In the genomic region with DNA sequence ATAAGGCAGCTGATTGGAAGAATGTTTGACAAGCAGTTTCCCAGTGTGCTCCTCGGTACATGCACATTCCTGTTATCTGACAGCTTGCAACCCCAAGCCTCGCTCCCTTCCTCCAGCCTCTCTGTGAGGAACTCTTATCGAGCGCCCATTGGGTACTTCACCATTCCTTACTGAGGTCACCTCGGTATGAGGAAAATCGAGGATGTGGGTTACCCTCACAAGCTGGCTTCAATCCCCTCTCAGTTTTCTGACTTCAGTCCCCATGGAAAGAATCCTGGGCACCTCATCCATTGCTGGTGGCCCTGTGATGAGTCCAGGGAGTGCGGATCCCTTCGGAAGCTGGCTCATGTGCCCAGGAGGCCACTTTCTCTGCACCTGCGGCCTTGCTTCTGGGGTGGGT, we compare ENCODE assay signal across 19 cellular contexts. TPM values are rescaled to one million over a fixed set of nuclear protein-coding genes. Genes with fewer than 3 reads are reported as not detected.
A peak's percentile ranks its signal among the peaks of the same experiment; 100 is the strongest.
DNase-seq lines count a peak whose midpoint lies in the region; ATAC-seq and TF ChIP-seq lines count a peak whose summit lies in the region.
"Had no signal": no experiment of that assay in that cellular context is flagged by ENCODE, and none has a peak within 500 bp of the region (broad histone marks: within the 10 kb centered on the region; RNA-seq: fewer than 3 reads in every experiment).

No MANE protein-coding gene starts in this region.

- RAD21 ChIA-PET in HCT116 (lab: Charles Lee; ENCODE audit: low non-redundant PET in 1 of 2, low total read pairs in 2 of 2, uncharacterized antibody in 2 of 2, unreplicated experiment in 2 of 2) = no interaction called here

- H4K20me1 ChIP-seq in HCT116 (ENCODE audit: insufficient read depth) = no peaks in the 10 kb centered on the region

- H4K91ac ChIP-seq in trophoblast cell (ENCODE audit: low read depth, low read length) = no peak overlapping the region

- H3K18ac ChIP-seq in trophoblast cell (ENCODE audit: low read length) = no peak overlapping the region

- no peaks in the 10 kb centered on the region for H3K9me2 ChIP-seq in HCT116 (ENCODE audit: insufficient read depth)

- no peak overlapping the region for H2AK5ac ChIP-seq in trophoblast cell (ENCODE audit: low read length)

- no peaks in the 10 kb centered on the region for H3K27me3 ChIP-seq in AG04450 (ENCODE audit: control insufficient read depth, insufficient read depth, low read length)
- no peaks in the 10 kb centered on the region for H3K27me3 ChIP-seq in HCT116 (ENCODE audit: insufficient read depth, low read length)
- H3K27me3 ChIP-seq in trophoblast cell (ENCODE audit: insufficient read depth, low read length) = no peaks in the 10 kb centered on the region

- H3K27ac ChIP-seq in AG04450 (ENCODE audit: low read depth, low read length) (peak overlapping the region; percentile 87), HCT116 (ENCODE audit: low read depth, low read length) (no peak overlapping the region), trophoblast cell (ENCODE audit: low read depth, low read length) (no peak overlapping the region)
- H3K27ac ChIP-seq: KMS-11 had no signal

- H3K79me2 ChIP-seq in HCT116 (ENCODE audit: insufficient read depth, low read length) (no peaks in the 10 kb centered on the region), trophoblast cell (ENCODE audit: control insufficient read depth, insufficient read depth, low read length, poor library complexity) (no peaks in the 10 kb centered on the region)

- DNase-seq in AG04450 (ENCODE audit: low read depth, low spot score) = no peak
- no peak for DNase-seq in HCT116 (ENCODE audit: low read depth, low spot score)
- DNase-seq in ecto neural progenitor cell (ENCODE audit: low spot score) = peak; percentile 20
- DNase-seq in mucosa of gallbladder (ENCODE audit: low spot score) = peak; percentile 3
- no peak for DNase-seq in trophoblast cell
- DNase-seq in NCI-H2227 (lab: John Stamatoyannopoulos, UW; ENCODE audit: unreplicated experiment) = no peak
- DNase-seq in activated CD4-positive, alpha-beta T cell treated with anti-CD3 and anti-CD28 coated beads for 4 hours = no peak
- DNase-seq in T-helper 9 cell = no peak
- DNase-seq: AML-193; CD4-positive, CD25-positive, alpha-beta regulatory T cell; DMS79 treated with DMSO at 0.1 percent for 48 hours; GDM1; NCI-H1092 treated with DMSO at 0.1 percent for 48 hours; NCI-H1694 treated with DMSO at 0.1 percent for 48 hours; NCI-H446 treated with DMSO at 0.1 percent for 48 hours; NCI-H774 had no signal

- H2BK120ac ChIP-seq in trophoblast cell (ENCODE audit: insufficient read depth, low read length, poor library complexity) = no peak overlapping the region

- H3K9me3 ChIP-seq in AG04450 (ENCODE audit: control insufficient read depth, insufficient read depth, low read length) = peaks cover 14% of the 10 kb centered on the region
- no peaks in the 10 kb centered on the region for H3K9me3 ChIP-seq in HCT116 (ENCODE audit: control insufficient read depth in 1 of 2, insufficient read depth in 1 of 2, low read depth in 1 of 2, low read length in 2 of 2)
- H3K9me3 ChIP-seq in trophoblast cell (ENCODE audit: insufficient read depth, low read depth, low read length) = peaks cover 2% of the 10 kb centered on the region
- H3K9me3 ChIP-seq: MG63 had no signal

- no peak overlapping the region for H2BK12ac ChIP-seq in trophoblast cell (ENCODE audit: low read length)

- no peak overlapping the region for H2AFZ ChIP-seq in HCT116 (ENCODE audit: low read depth, low read length, poor library complexity, severe bottlenecking)
- H2AFZ ChIP-seq in trophoblast cell (ENCODE audit: insufficient read depth, low read length, poor library complexity) = no peak overlapping the region

- TF ChIP-seq POLR2A in HCT116 (IDR thresholded peaks at IDR 0.05; ENCODE audit: borderline replicate concordance, extremely low read depth, insufficient read depth, insufficient read length) = no peak

- intact Hi-C loops in HCT116 (cut with micrococcal nuclease) = no loop called here

- H3K4me1 ChIP-seq in HCT116 (ENCODE audit: control insufficient read depth in 1 of 2, insufficient read depth in 2 of 2, low read length in 2 of 2) (peaks cover 0 to 9% of the 10 kb centered on the region in 2 experiments; a peak in 3 of 4 replicates), trophoblast cell (ENCODE audit: control insufficient read depth in 1 of 2, insufficient read depth in 2 of 2, low read length in 2 of 2) (no peaks in the 10 kb centered on the region)

- no peak overlapping the region for H4K12ac ChIP-seq in trophoblast cell (ENCODE audit: low read depth, low read length)

- H3K79me1 ChIP-seq in trophoblast cell (ENCODE audit: low read length) = no peaks in the 10 kb centered on the region

- no peak overlapping the region for H3K23ac ChIP-seq in trophoblast cell (ENCODE audit: low read length)

- TF ChIP-seq RAD21 in HCT116 (IDR thresholded peaks at IDR 0.05; ENCODE audit: low read depth) = no peak

- no peak for ATAC-seq in HCT116

- H3K9ac ChIP-seq in HCT116 (ENCODE audit: low read length) = no peak overlapping the region
- no peak overlapping the region for H3K9ac ChIP-seq in trophoblast cell (ENCODE audit: low read length)
- H3K9ac ChIP-seq: KMS-11 had no signal

- no peak overlapping the region for H3K14ac ChIP-seq in trophoblast cell (ENCODE audit: low read length)

- BruUV-seq in HCT116 (replicated peaks; lab: Mats Ljungman, UMichigan) = no TSS peak

- no peak overlapping the region for H2BK5ac ChIP-seq in trophoblast cell (ENCODE audit: low read depth, low read length, poor library complexity)

- no peak overlapping the region for H4K8ac ChIP-seq in trophoblast cell (ENCODE audit: low read depth, low read length)

- WGBS in trophoblast cell (ENCODE audit: extremely low coverage, insufficient coverage, insufficient read length) = no CpG with 5 or more reads among the region's 9 CpGs

- H3K36me3 ChIP-seq in HCT116 (ENCODE audit: control insufficient read depth in 1 of 2, insufficient read depth in 2 of 2, low read length in 2 of 2) = no peaks in the 10 kb centered on the region
- H3K36me3 ChIP-seq in trophoblast cell (ENCODE audit: control insufficient read depth in 1 of 2, insufficient read depth in 2 of 2, low read length in 2 of 2) = no peaks in the 10 kb centered on the region
- H3K36me3 ChIP-seq: MG63 had no signal

- no peak overlapping the region for H3K4ac ChIP-seq in trophoblast cell (ENCODE audit: low read depth, low read length)

- POLR2A ChIA-PET in AG04450 (lab: Yijun Ruan, JAX) = no interaction called here
- POLR2A ChIA-PET in HCT116 (lab: Charles Lee) = no interaction called here

- TF ChIP-seq CTCF in AG04450 (IDR thresholded peaks at IDR 0.05; ENCODE audit: low read depth, low read length) (no peak), HCT116 (IDR thresholded peaks at IDR 0.05 in 2 of 3, conservative IDR thresholded peaks at IDR 0.05 in 1 of 3; ENCODE audit: borderline replicate concordance in 1 of 3, insufficient read depth in 1 of 3, low read depth in 2 of 3, low read length in 2 of 3) (no peak)

- H3K4me2 ChIP-seq in HCT116 (ENCODE audit: low read length) = peak overlapping the region; percentile 45; the same call in 1 of the 2 replicates
- no peak overlapping the region for H3K4me2 ChIP-seq in trophoblast cell (ENCODE audit: low read length)
- H3K4me2 ChIP-seq: KMS-11 had no signal

- H3K4me3 ChIP-seq in AG04450 (ENCODE audit: low read depth, low read length) (no peak overlapping the region), HCT116 (replicated peaks in 1 of 2; ENCODE audit: low read depth in 1 of 2, low read length in 2 of 2) (no peak overlapping the region), trophoblast cell (ENCODE audit: low read depth, low read length) (no peak overlapping the region)
- H3K4me3 ChIP-seq: MG63 had no signal

- CTCF ChIA-PET in AG04450 (lab: Charles Lee) = no interaction called here
- CTCF ChIA-PET in HCT116 (lab: Charles Lee) = no interaction called here

TF ChIP-seq in HCT116, 20 proteins besides CTCF, POLR2A, EP300 and RAD21:
- TF ChIP-seq SRF (IDR thresholded peaks at IDR 0.05; ENCODE audit: low read depth) (no peak), EZH2phosphoT487 (IDR thresholded peaks at IDR 0.05; ENCODE audit: borderline replicate concordance) (no peak), SP1 (IDR thresholded peaks at IDR 0.05; ENCODE audit: low read depth) (no peak), ZNF274 (IDR thresholded peaks at IDR 0.05; ENCODE audit: low read depth, low read length) (no peak), ZFX (IDR thresholded peaks at IDR 0.05) (no peak), FOSL1 (IDR thresholded peaks at IDR 0.05; ENCODE audit: low read depth) (no peak), SIN3A (IDR thresholded peaks at IDR 0.05; ENCODE audit: low read depth) (no peak), JUND (IDR thresholded peaks at IDR 0.05) (no peak), ELF1 (IDR thresholded peaks at IDR 0.05; ENCODE audit: borderline replicate concordance, low read depth) (no peak)
TF ChIP-seq in HCT116: peak in this region for 0.

RNA-seq across cellular contexts. Expression of gene TEX29, which starts 17.3 kb away (rescaled TPM):
- 4.7 and 6.1 TPM in 2 replicates for polyA plus RNA-seq in AG04450 (2011; rRNA removed)
- 0.52 and 1.1 TPM in 2 replicates for polyA minus RNA-seq in AG04450 (2011; rRNA and poly(A)+ RNA removed)
- total RNA-seq in HCT116 (2021; ENCODE audit: unreplicated experiment) (not detected), mucosa of gallbladder (0.92 TPM)
- polyA plus RNA-seq in HCT116 (2012) = 0.36 and 0.70 TPM in 2 replicates
- polyA plus RNA-seq in trophoblast cell (2013) = 0.17 and 0.30 TPM in 2 replicates
- total RNA-seq: CD4-positive, CD25-positive, alpha-beta regulatory T cell; H1 had no signal
- polyA plus RNA-seq: CD4-positive, CD25-positive, alpha-beta regulatory T cell had no signal

Comparison
In these comparisons a context has a peak if more than half of its experiments do, and no peak if none do; other contexts are left out.
1. DNase-seq: peak in ecto neural progenitor cell (single experiment) and mucosa of gallbladder (single experiment); none in AG04450 (single experiment), HCT116 (single experiment), trophoblast cell (0 of 2), NCI-H2227 (single experiment), activated CD4-positive, alpha-beta T cell treated with anti-CD3 and anti-CD28 coated beads for 4 hours (0 of 2) and T-helper 9 cell (single experiment).